8 cellular contexts compared by ENCODE assay signal in the genomic region with DNA sequence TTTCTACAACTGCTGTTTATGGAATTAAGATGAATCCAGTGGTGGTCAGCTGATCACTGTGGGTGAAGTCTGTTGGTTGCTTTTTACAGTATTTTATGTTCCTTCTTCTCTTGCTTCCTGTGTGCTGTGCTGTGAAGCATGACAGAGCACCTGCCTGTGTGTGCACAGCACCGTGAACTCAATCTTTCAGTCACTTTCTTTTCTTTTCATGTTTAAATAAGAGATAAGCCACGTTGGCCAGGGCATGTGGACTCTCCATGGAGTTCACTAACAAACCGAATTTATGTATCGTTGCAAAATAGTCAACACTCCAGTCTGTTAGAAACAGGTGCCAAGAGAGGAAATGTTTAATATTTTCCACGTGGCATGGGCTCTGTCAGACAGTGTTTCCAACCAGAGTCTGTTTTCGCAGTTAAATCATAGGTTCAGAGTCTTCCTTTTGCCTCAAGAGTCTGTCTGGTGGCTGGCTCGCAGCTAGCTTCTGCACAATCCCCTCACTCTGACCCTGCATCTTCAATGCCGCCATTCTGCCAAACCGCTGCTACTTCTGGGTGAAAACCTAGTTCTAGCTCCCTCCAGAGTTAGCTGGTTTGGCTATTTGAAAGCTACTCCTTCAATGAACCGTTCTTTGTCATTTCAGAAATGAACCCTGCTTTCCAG.
A peak's percentile ranks its signal among the peaks of the same experiment; 100 is the strongest.
DNase-seq lines count a peak whose midpoint lies in the region; ATAC-seq and TF ChIP-seq lines count a peak whose summit lies in the region.

No MANE protein-coding gene starts in this region.

- no peaks in the 10 kb centered on the region for H3K27me3 Mint-ChIP-seq in activated B cell treated with CpG ODN at 0.5 μM for 24 hours
- peaks cover 23% of the 10 kb centered on the region for H3K27me3 Mint-ChIP-seq in activated T-helper 17 cell treated with anti-CD3 and anti-CD28 coated beads, Interleukin-2, amount 50 U/mL, for 72 hours

- POLR2A ChIA-PET in activated B cell treated with CpG ODN at 0.5 μM for 24 hours (lab: Charles Lee) = interaction anchor here (0.5 to 1.9 kb wide), 10 partner anchors 11 to 386 kb away, joined by 3 to 9 read pairs (median 3); a partner anchor contains a TSS

- H3K9me3 Mint-ChIP-seq in activated B cell treated with CpG ODN at 0.5 μM for 24 hours = peaks cover 3% of the 10 kb centered on the region
- peaks cover 7% of the 10 kb centered on the region for H3K9me3 Mint-ChIP-seq in activated T-helper 17 cell treated with anti-CD3 and anti-CD28 coated beads, Interleukin-2, amount 50 U/mL, for 72 hours

- intact Hi-C loops in activated B cell treated with CpG ODN at 0.5 μM for 24 hours (cut with micrococcal nuclease) = loop anchor here (1.0 to 5.0 kb wide), 9 partner anchors 14 to 326 kb away; a partner anchor contains a TSS

- H3K4me3 Mint-ChIP-seq in activated B cell treated with CpG ODN at 0.5 μM for 24 hours = peak overlapping the region; percentile 81
- no peak overlapping the region for H3K4me3 Mint-ChIP-seq in activated T-helper 17 cell treated with anti-CD3 and anti-CD28 coated beads, Interleukin-2, amount 50 U/mL, for 72 hours

- H3K4me1 Mint-ChIP-seq in activated B cell treated with CpG ODN at 0.5 μM for 24 hours = peaks cover 91% of the 10 kb centered on the region
- no peaks in the 10 kb centered on the region for H3K4me1 Mint-ChIP-seq in activated T-helper 17 cell treated with anti-CD3 and anti-CD28 coated beads, Interleukin-2, amount 50 U/mL, for 72 hours

- DNase-seq in DMS79 treated with DMSO at 0.1 percent for 48 hours (lab: John Stamatoyannopoulos, UW) (peak; percentile 95), activated B cell treated with CpG ODN at 0.5 μM for 24 hours (peak; percentile 30), mesenteric fat pad (ENCODE audit: low spot score) (no peak), activated gamma-delta T cell treated with Interleukin-2 at 50 U/mL for 16 hours (no peak)
- DNase-seq in activated CD4-positive, alpha-beta T cell treated with anti-CD3 and anti-CD28 coated beads for 48 hours = no peak

- CTCF ChIA-PET in activated B cell treated with CpG ODN at 0.5 μM for 24 hours (lab: Charles Lee) = interaction anchor here (0.5 to 1.0 kb wide), 4 partner anchors 62 to 277 kb away, joined by 3 to 4 read pairs (median 4); no protein-coding TSS in a partner anchor

- H3K27ac Mint-ChIP-seq in activated B cell treated with CpG ODN at 0.5 μM for 24 hours = peak overlapping the region; percentile 98
- no peak overlapping the region for H3K27ac Mint-ChIP-seq in activated T-helper 17 cell treated with anti-CD3 and anti-CD28 coated beads, Interleukin-2, amount 50 U/mL, for 72 hours

- ATAC-seq in GM21423 (IDR thresholded peaks at IDR 0.05; ENCODE audit: unreplicated experiment) (peak; percentile 96), HG03571 (IDR thresholded peaks at IDR 0.05; ENCODE audit: unreplicated experiment) (peak; percentile 98), activated B cell treated with CpG ODN at 0.5 μM for 24 hours (ENCODE audit: low read depth) (peak; percentile 92)
- no peak for ATAC-seq in activated T-helper 17 cell treated with anti-CD3 and anti-CD28 coated beads, Interleukin-2, amount 50 U/mL, for 72 hours (replicated peaks)

- H3K36me3 Mint-ChIP-seq in activated B cell treated with CpG ODN at 0.5 μM for 24 hours (ENCODE audit: low read depth) = peaks cover 3% of the 10 kb centered on the region
- no peaks in the 10 kb centered on the region for H3K36me3 Mint-ChIP-seq in activated T-helper 17 cell treated with anti-CD3 and anti-CD28 coated beads, Interleukin-2, amount 50 U/mL, for 72 hours (ENCODE audit: low read depth)

- no peak for TF ChIP-seq CTCF in activated B cell treated with CpG ODN at 0.5 μM for 24 hours (IDR thresholded peaks at IDR 0.05)

Comparison
In these comparisons a context has a peak if more than half of its experiments do, and no peak if none do; other contexts are left out.
1. DNase-seq: peak in DMS79 treated with DMSO at 0.1 percent for 48 hours (single experiment) and activated B cell treated with CpG ODN at 0.5 μM for 24 hours (single experiment); none in mesenteric fat pad (single experiment), activated CD4-positive, alpha-beta T cell treated with anti-CD3 and anti-CD28 coated beads for 48 hours (single experiment) and activated gamma-delta T cell treated with Interleukin-2 at 50 U/mL for 16 hours (single experiment).